16 cellular contexts compared by ENCODE assay signal in genomic region chr2:10326151-10326616, GRCh38. TPM values are rescaled to one million over a fixed set of nuclear protein-coding genes. Genes with fewer than 3 reads are reported as not detected.
DNase-seq lines count a peak whose midpoint lies in the region; ATAC-seq, FAIRE-seq and TF ChIP-seq lines count a peak whose summit lies in the region.
"Had no signal": no experiment of that assay in that cellular context is flagged by ENCODE, and none has a peak within 500 bp of the region (broad histone marks: within the 10 kb centered on the region; RNA-seq: fewer than 3 reads in every experiment).

No MANE protein-coding gene starts in this region.

- peaks cover 16 to 42% of the 10 kb centered on the region in 2 donors for H3K4me1 Mint-ChIP-seq in natural killer cell treated with Interleukin-12 subunit alpha and Interleukin-12 subunit beta and Interleukin-15 and Interleukin-18, amount 100 ng/mL, for 72 hours (ENCODE audit: low read depth in 2 of 2)
- peaks cover 43 to 61% of the 10 kb centered on the region in 2 donors for H3K4me1 Mint-ChIP-seq in natural killer cell

- H4K20me1 ChIP-seq in HepG2 (ENCODE audit: insufficient read depth, low read length): peaks cover 4% of the 10 kb centered on the region; the same call in 1 of the 2 replicates

- no peak overlapping the region for H3K4me3 Mint-ChIP-seq in natural killer cell treated with Interleukin-12 subunit alpha and Interleukin-12 subunit beta and Interleukin-15 and Interleukin-18, amount 100 ng/mL, for 72 hours
- H3K4me3 Mint-ChIP-seq in natural killer cell: no peak overlapping the region

- H3K4me3 ChIP-seq in WERI-Rb-1 (ENCODE audit: low read depth, low read length) (no peak overlapping the region), HepG2 (replicated peaks in 1 of 3; ENCODE audit: insufficient read depth in 1 of 3, low read depth in 2 of 3, low read length in 3 of 3) (peak overlapping the region; percentile 39 to 62 (median 48); a peak in 5 of 6 replicates), coronary artery (no peak overlapping the region), esophagus squamous epithelium (no peak overlapping the region)
- H3K4me3 ChIP-seq: thoracic aorta had no signal

- POLR2A ChIA-PET in HepG2 (lab: Yijun Ruan, JAX): interaction anchor here (1.5 to 5.6 kb wide), 7 partner anchors 23 to 123 kb away, joined by 3 to 47 read pairs (median 9); partner anchors contain the start of gene HPCAL1

- H3K9me3 Mint-ChIP-seq in natural killer cell treated with Interleukin-12 subunit alpha and Interleukin-12 subunit beta and Interleukin-15 and Interleukin-18, amount 100 ng/mL, for 72 hours: no peaks in the 10 kb centered on the region
- no peaks in the 10 kb centered on the region for H3K9me3 Mint-ChIP-seq in natural killer cell

- WGBS in HepG2 (ENCODE audit: low lambda C conversion rate): 38% methylated on average over 7 of the region's 7 CpGs
- WGBS in esophagus squamous epithelium, 2 donors: 73 to 91% methylated on average over 3 to 5 of the region's 7 CpGs

- in situ Hi-C loops in HepG2 (cut with HindIII; ENCODE audit: extremely low pct_ligation_motif_present, low pct_unique_long_range_greater_than_20kb): loop anchor here (5.0 kb wide), 1 partner anchor 81 kb away; no protein-coding TSS in a partner anchor

- DNase-seq in natural killer cell treated with Interleukin-12 subunit alpha and Interleukin-12 subunit beta and Interleukin-15 and Interleukin-18, amount 100 ng/mL, for 72 hours (ENCODE audit: low spot score): peak; percentile 50
- no peak for DNase-seq in natural killer cell
- DNase-seq in WERI-Rb-1: no peak
- no peak for DNase-seq in HepG2 (ENCODE audit: low spot score)
- DNase-seq in NCI-H748 treated with DMSO at 0.1 percent for 48 hours (lab: John Stamatoyannopoulos, UW): no peak
- no peak for DNase-seq in coronary artery (ENCODE audit: low spot score)
- no peak for DNase-seq in esophagus squamous epithelium (lab: John Stamatoyannopoulos, UW)
- DNase-seq in dedifferentiated amniotic fluid mesenchymal stem cell (ENCODE audit: extremely low spot score): no peak
- DNase-seq: activated CD4-positive, alpha-beta T cell treated with anti-CD3 and anti-CD28 coated beads for 4 hours; foreskin melanocyte; mesendoderm; OCI-M1; T-helper 2 cell had no signal

- H3K36me3 ChIP-seq in WERI-Rb-1: no peaks in the 10 kb centered on the region
- peaks cover 0 to 9% of the 10 kb centered on the region in 2 experiments; a peak in 1 of 5 replicates for H3K36me3 ChIP-seq in HepG2 (replicated peaks in 1 of 2; ENCODE audit: control insufficient read depth in 1 of 2, insufficient read depth in 2 of 2, low read length in 2 of 2)
- no peaks in the 10 kb centered on the region for H3K36me3 ChIP-seq in esophagus squamous epithelium
- H3K36me3 ChIP-seq: thoracic aorta had no signal

- no peaks in the 10 kb centered on the region for H3K9me3 ChIP-seq in WERI-Rb-1 (ENCODE audit: severe bottlenecking)
- H3K9me3 ChIP-seq in HepG2 (ENCODE audit: low read length): no peaks in the 10 kb centered on the region
- H3K9me3 ChIP-seq in esophagus squamous epithelium: no peaks in the 10 kb centered on the region
- H3K9me3 ChIP-seq: thoracic aorta had no signal

- TF ChIP-seq RAD21 in HepG2 (CRISPR knock-in tag; IDR thresholded peaks at IDR 0.05): no peak

- no peaks in the 10 kb centered on the region for H3K27me3 ChIP-seq in WERI-Rb-1 (ENCODE audit: insufficient read depth, low read depth, severe bottlenecking)
- H3K27me3 ChIP-seq in HepG2 (ENCODE audit: control insufficient read depth in 1 of 2, insufficient read depth in 2 of 2, low read length in 2 of 2): no peaks in the 10 kb centered on the region; a peak in 1 of 5 replicates
- H3K27me3 ChIP-seq in esophagus squamous epithelium: no peaks in the 10 kb centered on the region

- H3K36me3 Mint-ChIP-seq in natural killer cell treated with Interleukin-12 subunit alpha and Interleukin-12 subunit beta and Interleukin-15 and Interleukin-18, amount 100 ng/mL, for 72 hours: no peaks in the 10 kb centered on the region
- no peaks in the 10 kb centered on the region for H3K36me3 Mint-ChIP-seq in natural killer cell

- H3K4me1 ChIP-seq in HepG2 (ENCODE audit: insufficient read depth, low read length): peaks cover 86% of the 10 kb centered on the region
- H3K4me1 ChIP-seq in esophagus squamous epithelium: peaks cover 12 to 38% (median 15%) of the 10 kb centered on the region in 3 donors

- no peaks in the 10 kb centered on the region for H3K27me3 Mint-ChIP-seq in natural killer cell treated with Interleukin-12 subunit alpha and Interleukin-12 subunit beta and Interleukin-15 and Interleukin-18, amount 100 ng/mL, for 72 hours
- H3K27me3 Mint-ChIP-seq in natural killer cell (ENCODE audit: low read depth in 2 of 2): no peaks in the 10 kb centered on the region

- H3K27ac Mint-ChIP-seq in natural killer cell treated with Interleukin-12 subunit alpha and Interleukin-12 subunit beta and Interleukin-15 and Interleukin-18, amount 100 ng/mL, for 72 hours: no peak overlapping the region
- no peak overlapping the region for H3K27ac Mint-ChIP-seq in natural killer cell

- no peak for FAIRE-seq in HepG2 (lab: Jason Lieb, UNC)
- FAIRE-seq: G401.6, GM19239 had no signal

- H3K27ac ChIP-seq in WERI-Rb-1 (peak overlapping the region; percentile 70), HepG2 (ENCODE audit: extremely low read length, insufficient read depth, low read length) (peak overlapping the region; percentile 59), coronary artery (no peak overlapping the region), esophagus squamous epithelium (no peak overlapping the region)
- H3K27ac ChIP-seq: thoracic aorta had no signal

- peak overlapping the region; percentile 58 for H3K9ac ChIP-seq in HepG2 (ENCODE audit: insufficient read depth, low read depth, low read length)

- peak overlapping the region; percentile 82 for H3K4me2 ChIP-seq in HepG2 (ENCODE audit: low read depth, low read length)

- CTCF ChIA-PET in HepG2 (lab: Yijun Ruan, JAX; ENCODE audit: low intra/inter-chr PET ratio, low total read pairs): interaction anchor here (1.3 kb wide), 1 partner anchor 83 kb away, joined by 3 read pairs; no protein-coding TSS in a partner anchor

- TF ChIP-seq EP300 in HepG2 (IDR thresholded peaks at IDR 0.05; ENCODE audit: low read depth in 2 of 2, low read length in 2 of 2) (no peak), HepG2 (CRISPR knock-in tag; IDR thresholded peaks at IDR 0.05; ENCODE audit: borderline replicate concordance) (no peak)

- ATAC-seq in natural killer cell treated with Interleukin-12 subunit alpha and Interleukin-12 subunit beta and Interleukin-15 and Interleukin-18, amount 100 ng/mL, for 72 hours: no peak
- ATAC-seq in natural killer cell (no peak), HepG2 (peak; percentile 0; the same call in 1 of the 3 replicates)

- peaks cover 52% of the 10 kb centered on the region for H3K79me2 ChIP-seq in HepG2 (ENCODE audit: insufficient read depth, low read length)

- BruUV-seq in HepG2 (replicated peaks; lab: Mats Ljungman, UMichigan): no TSS peak

- no peak overlapping the region for H2AFZ ChIP-seq in HepG2 (ENCODE audit: low read length)

- TF ChIP-seq CTCF in natural killer cell (IDR thresholded peaks at IDR 0.05): no peak
- no peak for TF ChIP-seq CTCF in WERI-Rb-1 (IDR thresholded peaks at IDR 0.05; ENCODE audit: low read depth, low read length)
- TF ChIP-seq CTCF in HepG2 (CRISPR knock-in tag; IDR thresholded peaks at IDR 0.05): no peak
- no peak for TF ChIP-seq CTCF in coronary artery (IDR thresholded peaks at IDR 0.05)
- TF ChIP-seq CTCF in esophagus squamous epithelium (IDR thresholded peaks at IDR 0.05): no peak

- TF ChIP-seq POLR2A in HepG2 (IDR thresholded peaks at IDR 0.05; ENCODE audit: insufficient read depth in 1 of 2, low read depth in 2 of 2, low read length in 2 of 2) (no peak), esophagus squamous epithelium (IDR thresholded peaks at IDR 0.05) (no peak)

- intact Hi-C loops in natural killer cell (cut with micrococcal nuclease): no loop called here
- intact Hi-C loops in HepG2 (cut with micrococcal nuclease; ENCODE audit: unreplicated experiment): loop anchor here (2.0 to 5.0 kb wide), 4 partner anchors 43 to 99 kb away; no protein-coding TSS in a partner anchor
- intact Hi-C loops in esophagus squamous epithelium (cut with DNase I): no loop called here

TF ChIP-seq in HepG2, 621 proteins besides CTCF, POLR2A, EP300 and RAD21 (continues in another document):
- TF ChIP-seq ZNF143 (CRISPR knock-in tag; IDR thresholded peaks at IDR 0.05) (no peak), MTA3 (CRISPR knock-in tag; IDR thresholded peaks at IDR 0.05) (no peak), ZFYVE20 (CRISPR knock-in tag; IDR thresholded peaks at IDR 0.05; ENCODE audit: borderline replicate concordance, low read depth) (no peak), ZFP90 (CRISPR knock-in tag; IDR thresholded peaks at IDR 0.05; ENCODE audit: borderline replicate concordance) (peak; percentile 71; the same call in 1 of the 2 replicates)

RNA-seq across cellular contexts. Expression of gene HPCAL1, which starts 23.5 kb away (rescaled TPM):
- 10 to 100 TPM; 13.8 to 19.0 TPM for total RNA-seq in natural killer cell treated with Interleukin-12 subunit alpha and Interleukin-12 subunit beta and Interleukin-15 and Interleukin-18, amount 100 ng/mL, for 72 hours
- 10 to 100 TPM; 31.1 to 45.2 (median 39.8) TPM for total RNA-seq in natural killer cell
- total RNA-seq in HepG2 (2016; rRNA removed; fragmentation: Illumina TruSeq; extraction: Trizol): 23.3 and 29.9 TPM in 2 replicates
- 43.0 and 51.2 TPM in 2 replicates for total RNA-seq in HepG2 (2016; cell fraction: cytosol; rRNA removed; fragmentation: Illumina TruSeq; extraction: Trizol; ENCODE audit: low read depth)
- total RNA-seq in HepG2 (2016; cell fraction: insoluble cytoplasmic fraction; rRNA removed; fragmentation: Illumina TruSeq; extraction: Trizol): 21.4 and 28.1 TPM in 2 replicates
- total RNA-seq in HepG2 (2016; cell fraction: membrane; rRNA removed; fragmentation: Illumina TruSeq; extraction: Trizol): 50.7 and 67.7 TPM in 2 replicates
- 12.9 and 16.1 TPM in 2 replicates for total RNA-seq in HepG2 (2016; cell fraction: nucleus; rRNA removed; fragmentation: Illumina TruSeq; extraction: Trizol)
- 29.5 and 38.6 TPM in 2 replicates for polyA plus RNA-seq in HepG2 (2011; rRNA removed)
- 29.8 and 35.9 TPM in 2 replicates for polyA plus RNA-seq in HepG2 (2011; cell fraction: cytosol; rRNA removed)
- polyA plus RNA-seq in HepG2 (2011; cell fraction: nucleus; rRNA removed): 54.3 and 60.0 TPM in 2 replicates
- 46.0 and 46.8 TPM in 2 replicates for polyA plus RNA-seq in HepG2 (2012)
- polyA plus RNA-seq in HepG2 (2016; cell fraction: cytosol; fragmentation: Illumina TruSeq; extraction: Trizol; ENCODE audit: low read depth): 37.1 and 47.1 TPM in 2 replicates
- polyA plus RNA-seq in HepG2 (2016; cell fraction: insoluble cytoplasmic fraction; fragmentation: Illumina TruSeq; extraction: Trizol; ENCODE audit: low read depth): 24.6 and 35.5 TPM in 2 replicates
- 54.6 and 65.1 TPM in 2 replicates for polyA plus RNA-seq in HepG2 (2016; cell fraction: membrane; fragmentation: Illumina TruSeq; extraction: Trizol; ENCODE audit: low read depth)
- polyA plus RNA-seq in HepG2 (2016; cell fraction: nucleus; fragmentation: Illumina TruSeq; extraction: Trizol; ENCODE audit: insufficient read depth, low read depth): 30.3 and 35.7 TPM in 2 replicates
- 26.5 and 27.7 TPM in 2 replicates for polyA minus RNA-seq in HepG2 (2011; rRNA and poly(A)+ RNA removed; ENCODE audit: low replicate concordance)
- 19.4 and 20.4 TPM in 2 replicates for polyA minus RNA-seq in HepG2 (2011; cell fraction: cytosol; rRNA and poly(A)+ RNA removed)
- 12.6 and 15.5 TPM in 2 replicates for polyA minus RNA-seq in HepG2 (2011; cell fraction: nucleus; rRNA and poly(A)+ RNA removed)
- total RNA-seq in esophagus squamous epithelium: 10 to 100 TPM; 13.2 to 26.4 (median 20.5) TPM

Comparison
In these comparisons a context has a peak if more than half of its experiments do, and no peak if none do; other contexts are left out.
1. H3K27ac ChIP-seq: peak in WERI-Rb-1 (single experiment) and HepG2 (single experiment); none in coronary artery (0 of 2) and esophagus squamous epithelium (0 of 4).
2. H3K4me3 ChIP-seq: peak in HepG2 (3 of 3); none in WERI-Rb-1 (single experiment), coronary artery (single experiment) and esophagus squamous epithelium (0 of 4).